Comparison of ENCODE assay signal across 8 cellular contexts in the genomic region with DNA sequence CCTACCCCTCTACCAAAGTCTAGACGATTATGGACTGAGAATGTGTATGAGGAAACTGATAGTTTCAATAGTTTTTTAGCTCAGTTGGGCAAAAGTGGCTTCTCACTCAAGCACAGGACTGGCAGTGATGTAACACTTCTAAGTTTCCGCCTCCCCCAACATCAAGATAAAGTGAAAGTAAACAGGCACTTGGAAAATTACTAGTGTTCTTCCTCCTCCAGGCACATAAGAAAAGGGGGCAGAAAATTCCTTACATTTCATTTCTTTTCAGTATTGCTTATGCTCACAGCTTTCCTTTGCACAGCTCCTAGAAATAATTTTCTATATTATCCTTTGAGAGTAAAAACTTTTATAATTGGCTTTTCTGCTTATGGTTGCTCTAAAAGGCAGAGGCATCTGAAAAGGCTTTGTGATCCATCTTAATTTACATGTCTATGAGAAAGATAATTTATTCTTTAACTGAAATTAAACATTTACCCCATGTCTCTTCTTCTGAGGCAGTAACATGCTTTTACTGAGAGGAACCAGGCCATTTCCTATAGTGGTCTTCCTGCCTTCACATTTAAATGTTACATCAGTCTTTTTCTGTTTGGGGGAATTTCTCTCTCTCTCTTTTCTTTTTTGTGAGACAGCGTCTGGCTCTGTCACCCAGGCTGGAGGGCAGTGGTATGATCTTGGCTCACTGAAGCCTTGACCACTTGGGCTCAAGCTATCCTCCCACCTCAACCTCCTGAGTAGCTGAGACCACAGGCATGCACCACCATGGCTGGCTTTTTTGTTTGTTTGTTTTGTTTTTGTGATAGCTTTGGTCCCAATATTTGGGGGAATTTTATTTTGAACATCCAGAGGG.
A peak's percentile ranks its signal among the peaks of the same experiment; 100 is the strongest.
DNase-seq lines count a peak whose midpoint lies in the region; ATAC-seq and TF ChIP-seq lines count a peak whose summit lies in the region.

No MANE protein-coding gene starts in this region.

- H3K36me3 Mint-ChIP-seq in neural progenitor cell: no peaks in the 10 kb centered on the region

- peaks cover 2% of the 10 kb centered on the region for H3K9me3 Mint-ChIP-seq in neural progenitor cell

- H3F3A ChIP-seq in neural progenitor cell (ENCODE audit: low read depth): peaks cover 15% of the 10 kb centered on the region

- no peaks in the 10 kb centered on the region for H4K20me1 ChIP-seq in neural progenitor cell (ENCODE audit: low read depth)

- H2AFZ ChIP-seq in neural progenitor cell (replicated peaks): no peak overlapping the region

- peaks cover 5% of the 10 kb centered on the region for H3K27me3 Mint-ChIP-seq in neural progenitor cell (ENCODE audit: insufficient read depth, low read depth)

- H3K9ac ChIP-seq in neural progenitor cell: no peak overlapping the region

- peak; percentile 64 for DNase-seq in AG08395 (ENCODE audit: low spot score)
- DNase-seq in NCI-H2196 (lab: John Stamatoyannopoulos, UW; ENCODE audit: unreplicated experiment): peak; percentile 52
- peak; percentile 13 for DNase-seq in activated CD8-positive, alpha-beta memory T cell treated with anti-CD3 and anti-CD28 coated beads, Interleukin-2, amount 50 U/mL, for 24 hours (ENCODE audit: extremely low read depth)
- peak; percentile 65 for DNase-seq in fibroblast of gingiva (ENCODE audit: low read depth)
- DNase-seq in neural progenitor cell (ENCODE audit: low spot score): no peak
- DNase-seq in NCI-H446 (lab: John Stamatoyannopoulos, UW): no peak

- no peaks in the 10 kb centered on the region for H3K36me3 ChIP-seq in neural progenitor cell

- H3K4me2 ChIP-seq in neural progenitor cell: no peak overlapping the region

- H3K4me3 Mint-ChIP-seq in neural progenitor cell: peak overlapping the region; percentile 25

- no peak overlapping the region for H3K27ac ChIP-seq in neural progenitor cell

- H3K4me1 Mint-ChIP-seq in neural progenitor cell: peaks cover 30% of the 10 kb centered on the region

- ATAC-seq in GM18502 (IDR thresholded peaks at IDR 0.05; ENCODE audit: poor library complexity, unreplicated experiment) (peak; percentile 84), HG02870 (IDR thresholded peaks at IDR 0.05; ENCODE audit: unreplicated experiment) (peak; percentile 82)

- peak overlapping the region; percentile 96 for H3K27ac Mint-ChIP-seq in neural progenitor cell

- H3K79me2 ChIP-seq in neural progenitor cell (ENCODE audit: low read depth): no peaks in the 10 kb centered on the region

- peaks cover 14% of the 10 kb centered on the region for H3K4me1 ChIP-seq in neural progenitor cell

- no peaks in the 10 kb centered on the region for H3K9me3 ChIP-seq in neural progenitor cell (ENCODE audit: low read depth)

- no peak for TF ChIP-seq CTCF in neural progenitor cell (IDR thresholded peaks at IDR 0.05)

- no peak overlapping the region for H3K4me3 ChIP-seq in neural progenitor cell

- H3K27me3 ChIP-seq in neural progenitor cell: no peaks in the 10 kb centered on the region

Comparison
In these comparisons a context has a peak if more than half of its experiments do, and no peak if none do; other contexts are left out.
1. DNase-seq: peak in AG08395 (single experiment), NCI-H2196 (single experiment), activated CD8-positive, alpha-beta memory T cell treated with anti-CD3 and anti-CD28 coated beads, Interleukin-2, amount 50 U/mL, for 24 hours (single experiment) and fibroblast of gingiva (single experiment); none in neural progenitor cell (single experiment) and NCI-H446 (0 of 2).